Comparison of ENCODE assay signal across 11 cellular contexts in genomic region chr9:14203366-14204056, GRCh38.
DNase-seq lines count a peak whose midpoint lies in the region; ATAC-seq and TF ChIP-seq lines count a peak whose summit lies in the region.
"Had no signal": no experiment of that assay in that cellular context is flagged by ENCODE, and none has a peak within 500 bp of the region (broad histone marks: within the 10 kb centered on the region; RNA-seq: fewer than 3 reads in every experiment).

No MANE protein-coding gene starts in this region.

- TF ChIP-seq EP300 in esophagus muscularis mucosa (IDR thresholded peaks at IDR 0.05) (no peak), upper lobe of left lung (IDR thresholded peaks at IDR 0.05) (peak in 1 of 4 donors; percentile 13)

- H3K27me3 Mint-ChIP-seq in CD14-positive monocyte (ENCODE audit: low read depth in 3 of 3): no peaks in the 10 kb centered on the region
- H3K27me3 Mint-ChIP-seq in T-helper 17 cell: peaks cover 11% of the 10 kb centered on the region

- H3K4me1 Mint-ChIP-seq in CD14-positive monocyte: no peaks in the 10 kb centered on the region
- no peaks in the 10 kb centered on the region for H3K4me1 Mint-ChIP-seq in T-helper 17 cell

- TF ChIP-seq POLR2A in esophagus muscularis mucosa (IDR thresholded peaks at IDR 0.05; ENCODE audit: low read depth) (no peak), upper lobe of left lung (IDR thresholded peaks at IDR 0.05) (no peak)

- TF ChIP-seq CTCF in esophagus muscularis mucosa (IDR thresholded peaks at IDR 0.05) (no peak), mucosa of descending colon (IDR thresholded peaks at IDR 0.05) (no peak), upper lobe of left lung (IDR thresholded peaks at IDR 0.05) (no peak), CD14-positive monocyte (IDR thresholded peaks at IDR 0.05) (no peak)

- WGBS in esophagus muscularis mucosa: 49% methylated on average over 12 of the region's 12 CpGs
- WGBS in upper lobe of left lung, 2 donors: 49 to 50% methylated on average over 4 to 12 of the region's 12 CpGs

- ATAC-seq in mucosa of descending colon (peak; percentile 92), upper lobe of left lung (ENCODE audit: low FRiP score in 2 of 2) (peak in 1 of 2 donors; percentile 22), T-helper 17 cell (no peak)
- ATAC-seq: GM12878 had no signal

- no peaks in the 10 kb centered on the region for H3K9me3 ChIP-seq in esophagus muscularis mucosa
- H3K9me3 ChIP-seq in mucosa of descending colon: no peaks in the 10 kb centered on the region
- H3K9me3 ChIP-seq in upper lobe of left lung: no peaks in the 10 kb centered on the region
- H3K9me3 ChIP-seq in T-helper 17 cell (ENCODE audit: control insufficient read depth, low read length, poor library complexity, severe bottlenecking): no peaks in the 10 kb centered on the region

- peaks cover 0 to 15% (median 2%) of the 10 kb centered on the region in 7 donors for H3K9me3 Mint-ChIP-seq in CD14-positive monocyte

- H3K27me3 ChIP-seq in esophagus muscularis mucosa: no peaks in the 10 kb centered on the region
- no peaks in the 10 kb centered on the region for H3K27me3 ChIP-seq in upper lobe of left lung

- H3K36me3 ChIP-seq in esophagus muscularis mucosa (no peaks in the 10 kb centered on the region), mucosa of descending colon (ENCODE audit: low read depth) (no peaks in the 10 kb centered on the region), upper lobe of left lung (no peaks in the 10 kb centered on the region)

- peak; percentile 100 for DNase-seq in NCI-H446 treated with DMSO at 0.1 percent for 48 hours (lab: John Stamatoyannopoulos, UW)
- no peak for DNase-seq in esophagus muscularis mucosa (ENCODE audit: extremely low spot score)
- peak; percentile 79 to 85 (median 81) for DNase-seq in mucosa of descending colon
- peak in 1 of 2 donors; percentile 69 for DNase-seq in upper lobe of left lung
- no peak for DNase-seq in CD14-positive monocyte (ENCODE audit: low spot score)
- no peak for DNase-seq in T-helper 17 cell
- no peak for DNase-seq in AML-193 (lab: John Stamatoyannopoulos, UW)
- DNase-seq in Kasumi-1 (lab: John Stamatoyannopoulos, UW): no peak
- DNase-seq: Karpas-422 had no signal

- H3K27ac Mint-ChIP-seq in CD14-positive monocyte (no peak overlapping the region), T-helper 17 cell (no peak overlapping the region)
- H3K27ac Mint-ChIP-seq: activated naive CD8-positive, alpha-beta T cell had no signal

- intact Hi-C loops in esophagus muscularis mucosa (cut with DNase I) (loop anchor here (5.0 kb wide), 1 partner anchor 119 kb away; no protein-coding TSS in a partner anchor), mucosa of descending colon (cut with DNase I, micrococcal nuclease) (no loop called here), CD14-positive monocyte (cut with micrococcal nuclease) (no loop called here)

- H3K4me3 Mint-ChIP-seq in CD14-positive monocyte (no peak overlapping the region), T-helper 17 cell (no peak overlapping the region)
- H3K4me3 Mint-ChIP-seq: activated naive CD8-positive, alpha-beta T cell had no signal

- no peaks in the 10 kb centered on the region for H3K36me3 Mint-ChIP-seq in CD14-positive monocyte
- H3K36me3 Mint-ChIP-seq in T-helper 17 cell (ENCODE audit: low read depth): peaks cover 2% of the 10 kb centered on the region
- H3K36me3 Mint-ChIP-seq: activated naive CD8-positive, alpha-beta T cell had no signal

- H3K4me3 ChIP-seq in esophagus muscularis mucosa: peak overlapping the region in 2 of 4 donors; percentile 21 to 38
- no peak overlapping the region for H3K4me3 ChIP-seq in mucosa of descending colon
- peak overlapping the region in 2 of 4 donors; percentile 1 to 10 for H3K4me3 ChIP-seq in upper lobe of left lung
- H3K4me3 ChIP-seq: GM12878 had no signal

- peaks cover 59 to 86% (median 81%) of the 10 kb centered on the region in 4 donors for H3K4me1 ChIP-seq in esophagus muscularis mucosa
- H3K4me1 ChIP-seq in mucosa of descending colon (ENCODE audit: low read depth): peaks cover 4% of the 10 kb centered on the region
- H3K4me1 ChIP-seq in upper lobe of left lung: peaks cover 20 to 32% (median 28%) of the 10 kb centered on the region in 4 donors

- peak overlapping the region; percentile 67 to 78 (median 72) for H3K27ac ChIP-seq in esophagus muscularis mucosa (replicated peaks in 1 of 4)
- peak overlapping the region; percentile 65 to 75 (median 72) for H3K27ac ChIP-seq in upper lobe of left lung

Comparison
In these comparisons a context has a peak if more than half of its experiments do, and no peak if none do; other contexts are left out.
1. DNase-seq: peak in NCI-H446 treated with DMSO at 0.1 percent for 48 hours (single experiment) and mucosa of descending colon (3 of 3); none in esophagus muscularis mucosa (single experiment), CD14-positive monocyte (single experiment), T-helper 17 cell (0 of 3), AML-193 (0 of 2) and Kasumi-1 (0 of 2).